8 cellular contexts compared by ENCODE assay signal in genomic region chr4:128831526-128832252, GRCh38. TPM values are rescaled to one million over a fixed set of nuclear protein-coding genes. Genes with fewer than 3 reads are reported as not detected.
DNase-seq lines count a peak whose midpoint lies in the region; ATAC-seq and TF ChIP-seq lines count a peak whose summit lies in the region.

No MANE protein-coding gene starts in this region.

- peaks cover 2% of the 10 kb centered on the region for H3K9me3 Mint-ChIP-seq in activated B cell treated with CpG ODN at 0.5 μM for 24 hours

- POLR2A ChIA-PET in activated B cell treated with CpG ODN at 0.5 μM for 24 hours (lab: Charles Lee): no interaction called here

- DNase-seq in activated B cell treated with CpG ODN at 0.5 μM for 24 hours: no peak
- peak; percentile 4 for DNase-seq in midbrain (lab: John Stamatoyannopoulos, UW)
- no peak for DNase-seq in NK-92 treated with Interleukin-12 subunit alpha and Interleukin-12 subunit beta, amount 100 ng/mL, for 24 hours (lab: John Stamatoyannopoulos, UW)
- DNase-seq in NCI-H1048 (lab: John Stamatoyannopoulos, UW): no peak
- no peak for DNase-seq in effector CD4-positive, alpha-beta T cell

- no peaks in the 10 kb centered on the region for H3K27me3 Mint-ChIP-seq in activated B cell treated with CpG ODN at 0.5 μM for 24 hours

- CTCF ChIA-PET in activated B cell treated with CpG ODN at 0.5 μM for 24 hours (lab: Charles Lee): no interaction called here

- H3K27ac Mint-ChIP-seq in activated B cell treated with CpG ODN at 0.5 μM for 24 hours: no peak overlapping the region

- ATAC-seq in GM18873 (IDR thresholded peaks at IDR 0.05; ENCODE audit: low FRiP score, unreplicated experiment): peak; percentile 40
- peak; percentile 37 for ATAC-seq in HG03060 (IDR thresholded peaks at IDR 0.05; ENCODE audit: low read depth, unreplicated experiment)
- ATAC-seq in activated B cell treated with CpG ODN at 0.5 μM for 24 hours (ENCODE audit: low read depth): peak; percentile 50
- no peak for ATAC-seq in GM21526 (IDR thresholded peaks at IDR 0.05; ENCODE audit: low FRiP score, unreplicated experiment)

- peaks cover 54% of the 10 kb centered on the region for H3K36me3 Mint-ChIP-seq in activated B cell treated with CpG ODN at 0.5 μM for 24 hours (ENCODE audit: low read depth)

- no peak for TF ChIP-seq CTCF in activated B cell treated with CpG ODN at 0.5 μM for 24 hours (IDR thresholded peaks at IDR 0.05)

- intact Hi-C loops in activated B cell treated with CpG ODN at 0.5 μM for 24 hours (cut with micrococcal nuclease): no loop called here

- no peak overlapping the region for H3K4me3 Mint-ChIP-seq in activated B cell treated with CpG ODN at 0.5 μM for 24 hours

- H3K4me1 Mint-ChIP-seq in activated B cell treated with CpG ODN at 0.5 μM for 24 hours: peaks cover 54% of the 10 kb centered on the region

RNA-seq across cellular contexts. Expression of gene JADE1, which starts 22.2 kb away (rescaled TPM):
- total RNA-seq in activated B cell treated with CpG ODN at 0.5 μM for 24 hours: 26.2 and 29.2 TPM in 2 replicates
